In genomic region chr22:30869996-30870395, GRCh38 we compare ENCODE assay signal across 12 cellular contexts.
"Had no signal": no experiment of that assay in that cellular context is flagged by ENCODE, and none has a peak within 500 bp of the region (broad histone marks: within the 10 kb centered on the region; RNA-seq: fewer than 3 reads in every experiment).

No MANE protein-coding gene starts in this region.

- H3K27me3 Mint-ChIP-seq: activated CD8-positive, alpha-beta memory T cell treated with anti-CD3 and anti-CD28 coated beads, Interleukin-2, amount 10 ng/mL, durations not matched to agents 7 days and 5 days; memory B cell had no signal

- DNase-seq: activated CD4-positive, alpha-beta T cell treated with anti-CD3 and anti-CD28 coated beads for 1 hour; activated CD4-positive, alpha-beta T cell treated with anti-CD3 and anti-CD28 coated beads, Interleukin-2, amount 50 U/mL, for 48 hours; activated CD8-positive, alpha-beta memory T cell treated with anti-CD3 and anti-CD28 coated beads, Interleukin-2, amount 10 ng/mL, durations not matched to agents 7 days and 5 days; activated T-cell treated with anti-CD3 and anti-CD28 coated beads, Interleukin-2, amount 50 U/mL, for 48 hours; colonic mucosa; effector CD8-positive, alpha-beta T cell; nephron progenitor cell had no signal

- H3K9me3 ChIP-seq: colonic mucosa, tibial artery had no signal

- H3K79me2 ChIP-seq: hepatocyte had no signal

- H3K9me3 Mint-ChIP-seq: memory B cell, nephron progenitor cell had no signal

- H3K4me3 Mint-ChIP-seq: activated CD8-positive, alpha-beta memory T cell treated with anti-CD3 and anti-CD28 coated beads, Interleukin-2, amount 10 ng/mL, durations not matched to agents 7 days and 5 days; memory B cell; nephron progenitor cell had no signal

- H3K4me3 ChIP-seq: cardiac muscle cell, colonic mucosa, hepatocyte, skin epidermis, tibial artery had no signal

- H3K4me1 Mint-ChIP-seq: memory B cell had no signal

- H3K27ac ChIP-seq: cardiac muscle cell, colonic mucosa, hepatocyte, skin epidermis, tibial artery had no signal

- H3K27ac Mint-ChIP-seq: activated CD8-positive, alpha-beta memory T cell treated with anti-CD3 and anti-CD28 coated beads, Interleukin-2, amount 10 ng/mL, durations not matched to agents 7 days and 5 days; memory B cell; nephron progenitor cell had no signal

- H3K36me3 Mint-ChIP-seq: activated CD8-positive, alpha-beta memory T cell treated with anti-CD3 and anti-CD28 coated beads, Interleukin-2, amount 10 ng/mL, durations not matched to agents 7 days and 5 days; memory B cell had no signal

- H2AFZ ChIP-seq: hepatocyte had no signal

- H3K36me3 ChIP-seq: cardiac muscle cell, colonic mucosa, tibial artery had no signal

- H3K4me2 ChIP-seq: hepatocyte had no signal

- H3K4me1 ChIP-seq: colonic mucosa, tibial artery had no signal

- H3K27me3 ChIP-seq: cardiac muscle cell, colonic mucosa, hepatocyte, tibial artery had no signal

- ATAC-seq: activated CD8-positive, alpha-beta memory T cell treated with anti-CD3 and anti-CD28 coated beads, Interleukin-2, amount 10 ng/mL, durations not matched to agents 7 days and 5 days had no signal
